In genomic region chr2:234121999-234122398, GRCh38 we compare ENCODE assay signal across 22 cellular contexts.
"Had no signal": no experiment of that assay in that cellular context is flagged by ENCODE, and none has a peak within 500 bp of the region (broad histone marks: within the 10 kb centered on the region; RNA-seq: fewer than 3 reads in every experiment).

No MANE protein-coding gene starts in this region.

- H3K36me3 ChIP-seq: esophagus muscularis mucosa, gastroesophageal sphincter, heart left ventricle, left ventricle myocardium inferior, lower lobe of right lung had no signal

- H3K27ac ChIP-seq: coronary artery, dorsolateral prefrontal cortex, esophagus muscularis mucosa, foreskin keratinocyte, gastroesophageal sphincter, heart left ventricle, left ventricle myocardium inferior, lower lobe of right lung had no signal

- H3K27me3 ChIP-seq: foreskin keratinocyte had no signal

- H3K9me3 ChIP-seq: gastroesophageal sphincter, left ventricle myocardium inferior, lower lobe of right lung, mucosa of descending colon had no signal

- H3K4me3 ChIP-seq: coronary artery, dorsolateral prefrontal cortex, esophagus muscularis mucosa, gastroesophageal sphincter, heart left ventricle, left ventricle myocardium inferior, lower lobe of right lung, mucosa of descending colon had no signal

- ATAC-seq: foreskin keratinocyte, gastroesophageal sphincter, heart left ventricle, left colon, lower lobe of right lung, mucosa of descending colon had no signal

- H3K4me1 ChIP-seq: esophagus muscularis mucosa, foreskin keratinocyte, gastroesophageal sphincter, heart left ventricle, left ventricle myocardium inferior, lower lobe of right lung had no signal

- DNase-seq: dermis blood vessel endothelial cell; dorsolateral prefrontal cortex; effector CD4-positive, alpha-beta T cell; effector memory CD4-positive, alpha-beta T cell; foreskin keratinocyte; heart left ventricle; hippocampal formation; kidney; kidney glomerular epithelial cell; left colon; left ventricle myocardium inferior; lower lobe of right lung; mesenchymal stem cell; mucosa of descending colon; naive B cell had no signal

- FAIRE-seq: colon, endothelial cell of umbilical vein, frontal cortex, islet of Langerhans, kidney had no signal
